Comparison of ENCODE assay signal across 9 cellular contexts in genomic region chr7:104657134-104657533, GRCh38.
"Had no signal": no experiment of that assay in that cellular context is flagged by ENCODE, and none has a peak within 500 bp of the region (broad histone marks: within the 10 kb centered on the region; RNA-seq: fewer than 3 reads in every experiment).

No MANE protein-coding gene starts in this region.

- H3K9me3 ChIP-seq: HAP-1 had no signal

- H3K36me3 ChIP-seq: HAP-1 had no signal

- H3K4me1 ChIP-seq: HAP-1 had no signal

- H3K9ac ChIP-seq: GM23248 had no signal

- H2AFZ ChIP-seq: GM23248, GM23338 had no signal

- H3K27ac ChIP-seq: GM23248 had no signal

- ATAC-seq: GM23338, HCT116 had no signal

- H3K4me2 ChIP-seq: GM23338 had no signal

- H3K4me3 ChIP-seq: GM23248, GM23338, HAP-1 had no signal

- DNase-seq: GOT3, H7, H9, HCEC 1CT, HFFc6 had no signal
